25 cellular contexts compared by ENCODE assay signal in genomic region chr7:70377957-70378356, GRCh38.
"Had no signal": no experiment of that assay in that cellular context is flagged by ENCODE, and none has a peak within 500 bp of the region (broad histone marks: within the 10 kb centered on the region; RNA-seq: fewer than 3 reads in every experiment).

No MANE protein-coding gene starts in this region.

- H3K36me3 ChIP-seq: stomach, suprapubic skin, thoracic aorta, thyroid gland, tibial artery, tibial nerve, transverse colon, upper lobe of left lung, upper lobe of right lung, uterus, vagina had no signal

- DNase-seq: stimulated activated CD4-positive, alpha-beta T cell treated with anti-CD3 and anti-CD28 coated beads, Interleukin-2, amount 100 ng/mL, for 48 hours; stimulated activated CD4-positive, alpha-beta T cell treated with anti-CD3 and anti-CD28 coated beads, Interleukin-4, amount 100 ng/mL, for 1 hour; stimulated activated CD4-positive, alpha-beta T cell treated with anti-CD3 and anti-CD28 coated beads, Interleukin-4, amount 100 ng/mL, for 4 hours; stimulated activated CD8-positive, alpha-beta memory T cell treated with anti-CD3 and anti-CD28 coated beads, Interleukin-4, amount 100 ng/mL, for 48 hours; stimulated activated naive B cell treated with anti-CD40 and anti-IgM and Interleukin-4, amounts not matched to agents 10 μg/mL and 1 μg/mL and 100 μg/mL, for 72 hours; stimulated activated naive CD4-positive, alpha-beta T cell; stimulated activated naive CD4-positive, alpha-beta T cell treated with Interleukin-2 at 50 U/mL for 16 hours; stimulated activated naive CD8-positive, alpha-beta T cell treated with anti-CD3 and anti-CD28 coated beads, Interleukin-15, amount 100 ng/mL, for 72 hours; stimulated activated naive CD8-positive, alpha-beta T cell treated with anti-CD3 and anti-CD28 coated beads, Interleukin-15, Interleukin-2, amounts not matched to agents 100 U/mL and 50 U/mL, for 24 hours; stomach; substantia nigra; testis; thyroid gland; tibial artery; transverse colon; trophoblast cell; upper lobe of right lung; uterus had no signal

- H3K9me3 ChIP-seq: stomach, suprapubic skin, testis, thoracic aorta, thyroid gland, tibial artery, transverse colon, upper lobe of left lung, upper lobe of right lung, uterus, vagina had no signal

- ATAC-seq: stimulated activated effector memory CD8-positive, alpha-beta T cell treated with anti-CD3 and anti-CD28 coated beads, Interleukin-12 subunit alpha, Interleukin-12 subunit beta, amount 100 ng/mL, for 72 hours; stimulated activated memory B cell treated with anti-CD40 and anti-IgM and Interleukin-4, amounts not matched to agents 10 μg/mL and 1 μg/mL and 100 μg/mL, for 72 hours; stimulated activated naive B cell treated with anti-CD40 and anti-IgM and Interleukin-4, amounts not matched to agents 10 μg/mL and 1 μg/mL and 100 μg/mL, for 72 hours; stimulated activated naive CD8-positive, alpha-beta T cell treated with anti-CD3 and anti-CD28 coated beads, Interleukin-15, amount 100 ng/mL, for 72 hours; stimulated activated naive CD8-positive, alpha-beta T cell treated with anti-CD3 and anti-CD28 coated beads, Interleukin-15, Interleukin-2, amounts not matched to agents 100 U/mL and 50 U/mL, for 24 hours; upper lobe of right lung had no signal

- H3K4me3 ChIP-seq: stomach, suprapubic skin, testis, thoracic aorta, thyroid gland, tibial artery, tibial nerve, transverse colon, upper lobe of left lung, upper lobe of right lung, uterus, vagina had no signal

- H3K27ac ChIP-seq: stomach, suprapubic skin, testis, thoracic aorta, thyroid gland, tibial artery, tibial nerve, transverse colon, upper lobe of left lung, upper lobe of right lung, uterus, vagina had no signal

- H3K4me1 ChIP-seq: suprapubic skin, testis, upper lobe of left lung, upper lobe of right lung, uterus, vagina had no signal

- H3K27me3 ChIP-seq: stomach, suprapubic skin, testis, thyroid gland, tibial artery, tibial nerve, transverse colon, upper lobe of left lung, upper lobe of right lung, uterus, vagina had no signal
